ENCODE assay signal across 1 cellular context in the genomic region with DNA sequence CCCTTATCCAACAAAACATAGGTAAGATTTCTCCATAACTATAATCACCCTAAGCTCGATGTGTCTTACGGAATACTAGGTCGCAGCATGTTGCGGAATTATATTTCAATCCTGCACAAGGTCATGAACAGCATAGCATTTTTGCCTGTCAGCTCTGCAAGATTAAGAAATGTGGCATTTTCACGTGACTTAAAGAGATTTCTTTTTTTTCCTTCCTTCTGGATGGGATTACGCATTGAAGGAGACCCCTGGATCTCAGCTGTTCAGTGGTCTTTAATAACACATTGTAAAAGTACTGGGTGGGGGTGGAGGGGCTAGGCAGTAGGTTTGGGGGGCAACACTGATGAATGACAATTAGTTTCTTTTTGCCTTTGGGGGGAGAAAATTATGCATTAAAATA.
TF ChIP-seq lines count a peak whose summit lies in the region.

No MANE protein-coding gene starts in this region.

TF ChIP-seq in K562, 482 proteins besides CTCF, POLR2A, EP300 and RAD21 (continued from another document):
- TF ChIP-seq, protein P1, sequence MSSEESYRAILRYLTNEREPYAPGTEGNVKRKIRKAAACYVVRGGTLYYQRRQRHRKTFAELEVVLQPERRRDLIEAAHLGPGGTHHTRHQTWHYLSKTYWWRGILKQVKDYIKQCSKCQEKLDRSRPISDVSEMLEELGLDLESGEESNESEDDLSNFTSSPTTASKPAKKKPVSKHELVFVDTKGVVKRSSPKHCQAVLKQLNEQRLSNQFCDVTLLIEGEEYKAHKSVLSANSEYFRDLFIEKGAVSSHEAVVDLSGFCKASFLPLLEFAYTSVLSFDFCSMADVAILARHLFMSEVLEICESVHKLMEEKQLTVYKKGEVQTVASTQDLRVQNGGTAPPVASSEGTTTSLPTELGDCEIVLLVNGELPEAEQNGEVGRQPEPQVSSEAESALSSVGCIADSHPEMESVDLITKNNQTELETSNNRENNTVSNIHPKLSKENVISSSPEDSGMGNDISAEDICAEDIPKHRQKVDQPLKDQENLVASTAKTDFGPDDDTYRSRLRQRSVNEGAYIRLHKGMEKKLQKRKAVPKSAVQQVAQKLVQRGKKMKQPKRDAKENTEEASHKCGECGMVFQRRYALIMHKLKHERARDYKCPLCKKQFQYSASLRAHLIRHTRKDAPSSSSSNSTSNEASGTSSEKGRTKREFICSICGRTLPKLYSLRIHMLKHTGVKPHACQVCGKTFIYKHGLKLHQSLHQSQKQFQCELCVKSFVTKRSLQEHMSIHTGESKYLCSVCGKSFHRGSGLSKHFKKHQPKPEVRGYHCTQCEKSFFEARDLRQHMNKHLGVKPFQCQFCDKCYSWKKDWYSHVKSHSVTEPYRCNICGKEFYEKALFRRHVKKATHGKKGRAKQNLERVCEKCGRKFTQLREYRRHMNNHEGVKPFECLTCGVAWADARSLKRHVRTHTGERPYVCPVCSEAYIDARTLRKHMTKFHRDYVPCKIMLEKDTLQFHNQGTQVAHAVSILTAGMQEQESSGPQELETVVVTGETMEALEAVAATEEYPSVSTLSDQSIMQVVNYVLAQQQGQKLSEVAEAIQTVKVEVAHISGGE (CRISPR knock-in tag; IDR thresholded peaks at IDR 0.05) = no peak
- TF ChIP-seq ZNF79 (CRISPR knock-in tag; IDR thresholded peaks at IDR 0.05; ENCODE audit: low read depth) (no peak), RNF2 (IDR thresholded peaks at IDR 0.05) (no peak), ZNF175 (CRISPR knock-in tag; IDR thresholded peaks at IDR 0.05; ENCODE audit: low read depth) (0 out of 2 replicates have a peak, but pooled peaks have one; percentile 8)
- TF ChIP-seq, protein P2, sequence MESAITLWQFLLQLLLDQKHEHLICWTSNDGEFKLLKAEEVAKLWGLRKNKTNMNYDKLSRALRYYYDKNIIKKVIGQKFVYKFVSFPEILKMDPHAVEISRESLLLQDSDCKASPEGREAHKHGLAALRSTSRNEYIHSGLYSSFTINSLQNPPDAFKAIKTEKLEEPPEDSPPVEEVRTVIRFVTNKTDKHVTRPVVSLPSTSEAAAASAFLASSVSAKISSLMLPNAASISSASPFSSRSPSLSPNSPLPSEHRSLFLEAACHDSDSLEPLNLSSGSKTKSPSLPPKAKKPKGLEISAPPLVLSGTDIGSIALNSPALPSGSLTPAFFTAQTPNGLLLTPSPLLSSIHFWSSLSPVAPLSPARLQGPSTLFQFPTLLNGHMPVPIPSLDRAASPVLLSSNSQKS (CRISPR knock-in tag; IDR thresholded peaks at IDR 0.05) = no peak
